Comparison of ENCODE assay signal across 9 cellular contexts in genomic region chr4:168630445-168631187, GRCh38.
DNase-seq lines count a peak whose midpoint lies in the region; ATAC-seq, FAIRE-seq and TF ChIP-seq lines count a peak whose summit lies in the region.
"Had no signal": no experiment of that assay in that cellular context is flagged by ENCODE, and none has a peak within 500 bp of the region (broad histone marks: within the 10 kb centered on the region; RNA-seq: fewer than 3 reads in every experiment).

No MANE protein-coding gene starts in this region.

- no peak overlapping the region for H4K12ac ChIP-seq in trophoblast cell (ENCODE audit: low read depth, low read length)

- ATAC-seq in GM21515 (IDR thresholded peaks at IDR 0.05; ENCODE audit: unreplicated experiment) (no peak), HG03342 (IDR thresholded peaks at IDR 0.05; ENCODE audit: unreplicated experiment) (no peak), GM18520 (IDR thresholded peaks at IDR 0.05; ENCODE audit: unreplicated experiment) (no peak)
- ATAC-seq: GM12878 had no signal

- no peak overlapping the region for H4K8ac ChIP-seq in trophoblast cell (ENCODE audit: low read depth, low read length)

- H3K79me1 ChIP-seq in trophoblast cell (ENCODE audit: low read length): peaks cover 25% of the 10 kb centered on the region

- peak; percentile 64 for DNase-seq in EH (ENCODE audit: low read depth)
- peak; percentile 95 for DNase-seq in RCC 7860 (ENCODE audit: low spot score)
- peak; percentile 55 for DNase-seq in fibroblast of pulmonary artery (ENCODE audit: low read depth)
- DNase-seq in trophoblast cell: no peak
- no peak for DNase-seq in NCI-H748 (lab: John Stamatoyannopoulos, UW; ENCODE audit: unreplicated experiment)

- H3K27ac ChIP-seq in trophoblast cell (ENCODE audit: low read depth, low read length): peak overlapping the region; percentile 96

- no peaks in the 10 kb centered on the region for H3K27me3 ChIP-seq in trophoblast cell (ENCODE audit: insufficient read depth, low read length)

- TF ChIP-seq CTCF in fibroblast of pulmonary artery (IDR thresholded peaks at IDR 0.05; ENCODE audit: low read length, missing control alignments): no peak

- H3K14ac ChIP-seq in trophoblast cell (ENCODE audit: low read length): no peak overlapping the region

- no peak overlapping the region for H2BK5ac ChIP-seq in trophoblast cell (ENCODE audit: low read depth, low read length, poor library complexity)

- H3K4me2 ChIP-seq in trophoblast cell (ENCODE audit: low read length): peak overlapping the region; percentile 77

- no peak overlapping the region for H3K23ac ChIP-seq in trophoblast cell (ENCODE audit: low read length)

- peak; percentile 91 for FAIRE-seq in RCC 7860 (lab: Jason Lieb, UNC)
- FAIRE-seq: GM12878 had no signal

- no peak overlapping the region for H2AFZ ChIP-seq in trophoblast cell (ENCODE audit: insufficient read depth, low read length, poor library complexity)

- peak overlapping the region; percentile 43 for H3K9ac ChIP-seq in trophoblast cell (ENCODE audit: low read length)

- H2BK12ac ChIP-seq in trophoblast cell (ENCODE audit: low read length): no peak overlapping the region

- H2AK5ac ChIP-seq in trophoblast cell (ENCODE audit: low read length): no peak overlapping the region

- H3K9me3 ChIP-seq in trophoblast cell (ENCODE audit: insufficient read depth, low read depth, low read length): no peaks in the 10 kb centered on the region

- H4K91ac ChIP-seq in trophoblast cell (ENCODE audit: low read depth, low read length): no peak overlapping the region

- no peak overlapping the region for H3K4ac ChIP-seq in trophoblast cell (ENCODE audit: low read depth, low read length)

- H3K4me1 ChIP-seq in trophoblast cell (ENCODE audit: control insufficient read depth in 1 of 2, insufficient read depth in 2 of 2, low read length in 2 of 2): peaks cover 9 to 14% of the 10 kb centered on the region in 2 experiments

- H3K4me3 ChIP-seq in fibroblast of pulmonary artery (replicated peaks; ENCODE audit: low read depth, low read length) (peak overlapping the region; percentile 65), trophoblast cell (ENCODE audit: low read depth, low read length) (no peak overlapping the region)
- H3K4me3 ChIP-seq: GM12878 had no signal

- no peak overlapping the region for H3K18ac ChIP-seq in trophoblast cell (ENCODE audit: low read length)

- no peaks in the 10 kb centered on the region for H3K36me3 ChIP-seq in trophoblast cell (ENCODE audit: control insufficient read depth in 1 of 2, insufficient read depth in 2 of 2, low read length in 2 of 2)

- H2BK120ac ChIP-seq in trophoblast cell (ENCODE audit: insufficient read depth, low read length, poor library complexity): peak overlapping the region; percentile 61

- peaks cover 10% of the 10 kb centered on the region for H3K79me2 ChIP-seq in trophoblast cell (ENCODE audit: control insufficient read depth, insufficient read depth, low read length, poor library complexity)

- no CpG with 5 or more reads among the region's 12 CpGs for WGBS in trophoblast cell (ENCODE audit: extremely low coverage, insufficient coverage, insufficient read length)

Comparison
In these comparisons a context has a peak if more than half of its experiments do, and no peak if none do; other contexts are left out.
1. DNase-seq: peak in EH (single experiment), RCC 7860 (single experiment) and fibroblast of pulmonary artery (single experiment); none in trophoblast cell (0 of 2) and NCI-H748 (single experiment).